1 cellular context compared by ENCODE assay signal in genomic region chr14:94390372-94391086, GRCh38.
TF ChIP-seq lines count a peak whose summit lies in the region.

No MANE protein-coding gene starts in this region.

TF ChIP-seq in H1, 55 proteins besides CTCF, POLR2A, EP300 and RAD21 (continued from another document):
- no peak for TF ChIP-seq TBP (IDR thresholded peaks at IDR 0.05; ENCODE audit: low read depth, low read length)
TF ChIP-seq in H1: peak in this region for 0.
